10 cellular contexts compared by ENCODE assay signal in the genomic region with DNA sequence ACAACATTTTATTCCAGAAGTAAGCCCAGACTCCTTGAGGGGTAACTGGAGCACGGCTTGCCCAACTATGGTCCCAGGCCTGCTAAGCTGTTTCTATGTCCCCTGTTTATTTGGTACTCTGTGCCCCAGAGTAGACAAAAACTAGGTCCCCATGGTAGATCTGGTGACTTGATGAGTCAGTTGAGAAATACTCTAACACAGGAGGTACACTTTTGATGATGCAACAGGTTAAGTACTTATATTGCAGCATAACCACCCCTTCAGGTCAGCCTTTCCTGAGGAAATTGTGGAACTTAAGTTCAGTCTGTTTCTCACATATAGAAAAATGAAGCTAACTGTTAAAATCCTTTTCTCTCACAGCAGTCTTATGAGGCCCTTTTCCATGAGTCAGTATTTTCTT. TPM values are rescaled to one million over a fixed set of nuclear protein-coding genes. Genes with fewer than 3 reads are reported as not detected.
DNase-seq lines count a peak whose midpoint lies in the region; ATAC-seq and TF ChIP-seq lines count a peak whose summit lies in the region.
"Had no signal": no experiment of that assay in that cellular context is flagged by ENCODE, and none has a peak within 500 bp of the region (broad histone marks: within the 10 kb centered on the region; RNA-seq: fewer than 3 reads in every experiment).

No MANE protein-coding gene starts in this region.

- H3K27me3 ChIP-seq in hepatocyte (no peaks in the 10 kb centered on the region), thyroid gland (no peaks in the 10 kb centered on the region)

- POLR2A ChIA-PET in activated CD8-positive, alpha-beta T cell treated with anti-CD3 and anti-CD28 coated beads, Interleukin-2, amount 10 ng/mL, durations not matched to agents 7 days and 5 days (lab: Charles Lee): interaction anchor here (1.1 to 1.4 kb wide), 2 partner anchors 12 to 19 kb away, joined by 3 to 4 read pairs; a partner anchor contains a TSS

- 94% methylated on average over 1 of the region's 1 CpG for WGBS in hepatocyte (ENCODE audit: low lambda C conversion rate, missing lambda C conversion rate)
- WGBS in thyroid gland, 2 donors: 35 to 50% methylated on average over 1 of the region's 1 CpG

- peaks cover 66% of the 10 kb centered on the region for H3K36me3 Mint-ChIP-seq in activated CD8-positive, alpha-beta T cell treated with anti-CD3 and anti-CD28 coated beads, Interleukin-2, amount 10 ng/mL, durations not matched to agents 7 days and 5 days (ENCODE audit: low read depth)
- H3K36me3 Mint-ChIP-seq in progenitor cell of endocrine pancreas (ENCODE audit: insufficient read depth): peaks cover 21% of the 10 kb centered on the region

- no peak overlapping the region for H3K4me3 Mint-ChIP-seq in activated CD8-positive, alpha-beta T cell treated with anti-CD3 and anti-CD28 coated beads, Interleukin-2, amount 10 ng/mL, durations not matched to agents 7 days and 5 days
- no peak overlapping the region for H3K4me3 Mint-ChIP-seq in progenitor cell of endocrine pancreas (ENCODE audit: low read depth)

- H3K4me2 ChIP-seq in hepatocyte: no peak overlapping the region

- no peaks in the 10 kb centered on the region for H3K9me2 ChIP-seq in hepatocyte (replicated peaks; ENCODE audit: insufficient read depth)

- intact Hi-C loops in thyroid gland (cut with DNase I): no loop called here

- DNase-seq in DMS53 (lab: John Stamatoyannopoulos, UW): peak; percentile 63
- no peak for DNase-seq in DMS53 treated with DMSO at 0.1 percent for 48 hours (lab: John Stamatoyannopoulos, UW; ENCODE audit: unreplicated experiment)
- DNase-seq in activated CD8-positive, alpha-beta T cell treated with anti-CD3 and anti-CD28 coated beads, Interleukin-2, amount 10 ng/mL, durations not matched to agents 7 days and 5 days: no peak
- DNase-seq in hepatocyte (ENCODE audit: low spot score): peak; percentile 52
- peak; percentile 75 to 79 for DNase-seq in thyroid gland
- DNase-seq in NCI-H2081 treated with DMSO at 0.1 percent for 48 hours (lab: John Stamatoyannopoulos, UW): no peak
- no peak for DNase-seq in progenitor cell of endocrine pancreas (ENCODE audit: low spot score, unreplicated experiment)
- no peak for DNase-seq in 8988T
- DNase-seq: activated CD8-positive, alpha-beta memory T cell treated with anti-CD3 and anti-CD28 coated beads, Interleukin-2, amount 50 U/mL, for 4 hours had no signal

- H3K9me3 ChIP-seq in hepatocyte (ENCODE audit: low read depth) (no peaks in the 10 kb centered on the region), thyroid gland (no peaks in the 10 kb centered on the region)

- TF ChIP-seq CTCF in hepatocyte (IDR thresholded peaks at IDR 0.05; ENCODE audit: poor library complexity) (no peak), thyroid gland (IDR thresholded peaks at IDR 0.05) (no peak), progenitor cell of endocrine pancreas (IDR thresholded peaks at IDR 0.05; ENCODE audit: unreplicated experiment) (no peak)

- peak overlapping the region; percentile 0 for H3K27ac Mint-ChIP-seq in activated CD8-positive, alpha-beta T cell treated with anti-CD3 and anti-CD28 coated beads, Interleukin-2, amount 10 ng/mL, durations not matched to agents 7 days and 5 days
- H3K27ac Mint-ChIP-seq in progenitor cell of endocrine pancreas: no peak overlapping the region

- no peak for TF ChIP-seq POLR2A in thyroid gland (IDR thresholded peaks at IDR 0.05)

- no peak for ATAC-seq in activated CD8-positive, alpha-beta T cell treated with anti-CD3 and anti-CD28 coated beads, Interleukin-2, amount 10 ng/mL, durations not matched to agents 7 days and 5 days

- no peaks in the 10 kb centered on the region for H3K27me3 Mint-ChIP-seq in activated CD8-positive, alpha-beta T cell treated with anti-CD3 and anti-CD28 coated beads, Interleukin-2, amount 10 ng/mL, durations not matched to agents 7 days and 5 days (ENCODE audit: low read depth)
- H3K27me3 Mint-ChIP-seq in progenitor cell of endocrine pancreas: no peaks in the 10 kb centered on the region

- H3K36me3 ChIP-seq in hepatocyte (replicated peaks; ENCODE audit: insufficient read depth, low read depth) (no peaks in the 10 kb centered on the region), thyroid gland (peaks cover 17 to 20% of the 10 kb centered on the region in 2 donors)

- no peaks in the 10 kb centered on the region for H4K20me1 ChIP-seq in hepatocyte (ENCODE audit: insufficient read depth, poor library complexity, severe bottlenecking)

- CTCF ChIA-PET in activated CD8-positive, alpha-beta T cell treated with anti-CD3 and anti-CD28 coated beads, Interleukin-2, amount 10 ng/mL, durations not matched to agents 7 days and 5 days (lab: Charles Lee): interaction anchor here (0.6 kb wide), 1 partner anchor 111 kb away, joined by 3 read pairs; no protein-coding TSS in a partner anchor

- H3K79me2 ChIP-seq in hepatocyte: peaks cover 10% of the 10 kb centered on the region

- H3K4me3 ChIP-seq in hepatocyte (no peak overlapping the region), thyroid gland (replicated peaks in 1 of 3) (no peak overlapping the region)

- peak overlapping the region; percentile 87 for H3K27ac ChIP-seq in hepatocyte
- H3K27ac ChIP-seq in thyroid gland: peak overlapping the region; percentile 72 to 96 (median 88)
- H3K27ac ChIP-seq: 22Rv1 had no signal

- H3K4me1 ChIP-seq in hepatocyte (ENCODE audit: insufficient read depth): no peaks in the 10 kb centered on the region
- peaks cover 32 to 60% of the 10 kb centered on the region in 2 donors for H3K4me1 ChIP-seq in thyroid gland

- peaks cover 23% of the 10 kb centered on the region for H3K4me1 Mint-ChIP-seq in activated CD8-positive, alpha-beta T cell treated with anti-CD3 and anti-CD28 coated beads, Interleukin-2, amount 10 ng/mL, durations not matched to agents 7 days and 5 days (ENCODE audit: low read depth)
- H3K4me1 Mint-ChIP-seq in progenitor cell of endocrine pancreas (ENCODE audit: low read depth): no peaks in the 10 kb centered on the region

- no peaks in the 10 kb centered on the region for H3K9me3 Mint-ChIP-seq in activated CD8-positive, alpha-beta T cell treated with anti-CD3 and anti-CD28 coated beads, Interleukin-2, amount 10 ng/mL, durations not matched to agents 7 days and 5 days (ENCODE audit: insufficient read depth)
- H3K9me3 Mint-ChIP-seq in progenitor cell of endocrine pancreas (ENCODE audit: low read depth): no peaks in the 10 kb centered on the region

- H2AFZ ChIP-seq in hepatocyte: no peak overlapping the region

RNA-seq across cellular contexts. Expression of a gene that starts 19.6 kb away (rescaled TPM):
- 10 to 100 TPM; 18.0 to 18.4 TPM for total RNA-seq in activated CD8-positive, alpha-beta T cell treated with anti-CD3 and anti-CD28 coated beads, Interleukin-2, amount 10 ng/mL, durations not matched to agents 7 days and 5 days
- 11.9 and 12.9 TPM in 2 replicates for total RNA-seq in hepatocyte
- polyA plus RNA-seq in hepatocyte: 10.3 and 14.7 TPM in 2 replicates
- 10 to 100 TPM; 14.2 to 27.7 (median 22.3) TPM for total RNA-seq in thyroid gland
- total RNA-seq in progenitor cell of endocrine pancreas: 23.8 and 25.2 TPM in 2 replicates

RNA-seq across cellular contexts. Expression of a gene that starts 26.6 kb away (rescaled TPM):
- total RNA-seq in activated CD8-positive, alpha-beta T cell treated with anti-CD3 and anti-CD28 coated beads, Interleukin-2, amount 10 ng/mL, durations not matched to agents 7 days and 5 days: 10 to 100 TPM; 56.3 to 57.8 TPM
- total RNA-seq in hepatocyte: 80.0 and 96.9 TPM in 2 replicates
- polyA plus RNA-seq in hepatocyte: 119 and 128 TPM in 2 replicates
- 100 to 1,000 TPM; 113 to 140 (median 137) TPM for total RNA-seq in thyroid gland
- 36.8 and 41.5 TPM in 2 replicates for total RNA-seq in progenitor cell of endocrine pancreas

Comparison
In these comparisons a context has a peak if more than half of its experiments do, and no peak if none do; other contexts are left out.
1. DNase-seq: peak in DMS53 (single experiment), hepatocyte (single experiment) and thyroid gland (2 of 2); none in DMS53 treated with DMSO at 0.1 percent for 48 hours (single experiment), activated CD8-positive, alpha-beta T cell treated with anti-CD3 and anti-CD28 coated beads, Interleukin-2, amount 10 ng/mL, durations not matched to agents 7 days and 5 days (single experiment), NCI-H2081 treated with DMSO at 0.1 percent for 48 hours (single experiment), progenitor cell of endocrine pancreas (single experiment) and 8988T (single experiment).